ENCODE assay signal across 8 cellular contexts in the genomic region with DNA sequence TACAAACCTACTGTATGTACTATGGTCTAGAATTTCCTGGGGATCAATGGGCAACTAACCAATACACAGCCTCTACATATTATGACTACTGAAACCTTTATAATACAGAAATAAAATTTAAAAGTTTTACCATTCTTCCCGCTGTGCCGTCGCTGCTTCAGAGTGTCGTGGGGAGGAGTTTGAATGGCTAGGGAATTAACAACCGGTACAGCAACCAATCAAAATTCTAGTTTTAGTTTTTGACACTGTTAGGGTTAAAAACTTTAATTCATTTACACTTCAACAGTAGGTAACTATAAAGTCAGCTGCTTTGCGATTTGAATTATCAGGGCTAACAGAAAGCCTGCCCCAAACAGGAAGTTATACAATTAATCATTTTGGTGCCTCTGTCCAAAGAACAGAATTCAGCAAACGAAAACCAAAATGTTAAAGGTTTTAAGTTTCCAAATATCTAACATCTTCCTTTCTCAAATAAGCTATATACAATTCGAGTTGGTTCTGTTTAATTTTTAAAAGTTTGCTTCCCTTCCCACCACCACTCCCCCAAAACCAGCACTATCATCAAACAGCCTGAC. TPM values are rescaled to one million over a fixed set of nuclear protein-coding genes. Genes with fewer than 3 reads are reported as not detected.
A peak's percentile ranks its signal among the peaks of the same experiment; 100 is the strongest.
DNase-seq lines count a peak whose midpoint lies in the region; ATAC-seq and TF ChIP-seq lines count a peak whose summit lies in the region.

No MANE protein-coding gene starts in this region.

- BruUV-seq in A673 (replicated peaks; lab: Mats Ljungman, UMichigan) = TSS peak; percentile 19

- DNase-seq in A673 (ENCODE audit: low spot score) = peak; percentile 15
- DNase-seq in HAP-1 (ENCODE audit: low spot score in 2 of 2) = peak in 1 of 2 experiments; percentile 17
- no peak for DNase-seq in ascending aorta (ENCODE audit: low spot score in 2 of 2)
- no peak for DNase-seq in activated effector memory CD4-positive, alpha-beta T cell treated with Interleukin-2 at 50 U/mL for 16 hours

- H3K27me3 ChIP-seq in A673 (replicated peaks; ENCODE audit: insufficient read depth, low read depth, low read length, poor library complexity) (no peaks in the 10 kb centered on the region), HAP-1 (ENCODE audit: low read depth) (no peaks in the 10 kb centered on the region), ascending aorta (no peaks in the 10 kb centered on the region), liver (ENCODE audit: control insufficient read depth in 4 of 4, insufficient read depth in 4 of 4, low read length in 3 of 4) (no peaks in the 10 kb centered on the region)

- H3K9me3 ChIP-seq in A673 (ENCODE audit: low read depth, low read length, poor library complexity, severe bottlenecking) (no peaks in the 10 kb centered on the region), HAP-1 (no peaks in the 10 kb centered on the region), ascending aorta (no peaks in the 10 kb centered on the region), liver (ENCODE audit: control insufficient read depth in 4 of 4, low read length in 3 of 4) (no peaks in the 10 kb centered on the region)

- TF ChIP-seq RAD21 in liver (IDR thresholded peaks at IDR 0.05) = no peak

- H3K36me3 ChIP-seq in A673 (ENCODE audit: insufficient read depth, low read length, poor library complexity, severe bottlenecking) (peaks cover 57% of the 10 kb centered on the region), HAP-1 (replicated peaks) (peaks cover 66% of the 10 kb centered on the region), ascending aorta (peaks cover 8 to 14% of the 10 kb centered on the region in 2 donors), liver (ENCODE audit: control insufficient read depth in 4 of 4, insufficient read depth in 3 of 4, low read depth in 1 of 4, low read length in 3 of 4) (peaks cover 0 to 8% (median 4%) of the 10 kb centered on the region in 4 donors), urinary bladder (ENCODE audit: insufficient read depth) (no peaks in the 10 kb centered on the region)

- intact Hi-C loops in A673 (cut with micrococcal nuclease; ENCODE audit: unreplicated experiment) (no loop called here), ascending aorta (cut with DNase I) (loop anchor here (5.0 to 10.0 kb wide), 3 partner anchors 899 to 1113 kb away; a partner anchor contains a TSS)

- TF ChIP-seq CTCF in A673 (conservative IDR thresholded peaks at IDR 0.05; ENCODE audit: low read depth, low read length) = no peak
- TF ChIP-seq CTCF in ascending aorta (IDR thresholded peaks at IDR 0.05) = no peak
- TF ChIP-seq CTCF in liver (IDR thresholded peaks at IDR 0.05; ENCODE audit: low read depth, low read length, missing input control) = no peak

- H3K27ac ChIP-seq in A673 (ENCODE audit: low read depth, low read length, poor library complexity, severe bottlenecking) (peak overlapping the region; percentile 99), ascending aorta (peak overlapping the region in 1 of 2 donors; percentile 99), liver (ENCODE audit: low read depth in 1 of 2, low read length in 2 of 2) (no peak overlapping the region), urinary bladder (ENCODE audit: low read depth) (no peak overlapping the region)

- CTCF ChIA-PET in A673 (lab: Charles Lee) = no interaction called here

- 9% methylated on average over 8 of the region's 8 CpGs for WGBS in liver
- 1% methylated on average over 8 of the region's 8 CpGs for WGBS in urinary bladder

- H3K9ac ChIP-seq in liver (ENCODE audit: low read depth in 1 of 2, low read length in 2 of 2) = peak overlapping the region; percentile 81 to 88

- H3K4me1 ChIP-seq in A673 (ENCODE audit: insufficient read depth, low read length, poor library complexity, severe bottlenecking) (peaks cover 15% of the 10 kb centered on the region), HAP-1 (peaks cover 37% of the 10 kb centered on the region), ascending aorta (peaks cover 8 to 35% of the 10 kb centered on the region in 2 donors), liver (ENCODE audit: control insufficient read depth in 4 of 4, insufficient read depth in 4 of 4, low read length in 3 of 4) (peaks cover 7 to 45% (median 43%) of the 10 kb centered on the region in 4 donors), urinary bladder (ENCODE audit: insufficient read depth) (no peaks in the 10 kb centered on the region)

- POLR2A ChIA-PET in A673 (lab: Charles Lee; ENCODE audit: low non-redundant PET) = no interaction called here

- H3K4me3 ChIP-seq in A673 (ENCODE audit: low read depth, low read length, poor library complexity, severe bottlenecking) (peak overlapping the region; percentile 86), HAP-1 (peak overlapping the region; percentile 99), ascending aorta (peak overlapping the region; percentile 89 to 99), liver (ENCODE audit: low read depth in 1 of 3, low read length in 3 of 3) (peak overlapping the region; percentile 81 to 93 (median 91)), urinary bladder (ENCODE audit: low read depth, low read length) (peak overlapping the region; percentile 73)

- no peak for ATAC-seq in GM21515 (IDR thresholded peaks at IDR 0.05; ENCODE audit: unreplicated experiment)
- ATAC-seq in HG02610 (IDR thresholded peaks at IDR 0.05; ENCODE audit: unreplicated experiment) = no peak

- in situ Hi-C loops in HAP-1 (cut with MboI; ENCODE audit: low sequenced_read_pairs) = no loop called here

TF ChIP-seq in liver, 16 proteins besides CTCF, POLR2A, EP300 and RAD21:
- TF ChIP-seq GABPA (IDR thresholded peaks at IDR 0.05 in 1 of 2, conservative IDR thresholded peaks at IDR 0.05 in 1 of 2) = no peak
- TF ChIP-seq, protein P1, sequence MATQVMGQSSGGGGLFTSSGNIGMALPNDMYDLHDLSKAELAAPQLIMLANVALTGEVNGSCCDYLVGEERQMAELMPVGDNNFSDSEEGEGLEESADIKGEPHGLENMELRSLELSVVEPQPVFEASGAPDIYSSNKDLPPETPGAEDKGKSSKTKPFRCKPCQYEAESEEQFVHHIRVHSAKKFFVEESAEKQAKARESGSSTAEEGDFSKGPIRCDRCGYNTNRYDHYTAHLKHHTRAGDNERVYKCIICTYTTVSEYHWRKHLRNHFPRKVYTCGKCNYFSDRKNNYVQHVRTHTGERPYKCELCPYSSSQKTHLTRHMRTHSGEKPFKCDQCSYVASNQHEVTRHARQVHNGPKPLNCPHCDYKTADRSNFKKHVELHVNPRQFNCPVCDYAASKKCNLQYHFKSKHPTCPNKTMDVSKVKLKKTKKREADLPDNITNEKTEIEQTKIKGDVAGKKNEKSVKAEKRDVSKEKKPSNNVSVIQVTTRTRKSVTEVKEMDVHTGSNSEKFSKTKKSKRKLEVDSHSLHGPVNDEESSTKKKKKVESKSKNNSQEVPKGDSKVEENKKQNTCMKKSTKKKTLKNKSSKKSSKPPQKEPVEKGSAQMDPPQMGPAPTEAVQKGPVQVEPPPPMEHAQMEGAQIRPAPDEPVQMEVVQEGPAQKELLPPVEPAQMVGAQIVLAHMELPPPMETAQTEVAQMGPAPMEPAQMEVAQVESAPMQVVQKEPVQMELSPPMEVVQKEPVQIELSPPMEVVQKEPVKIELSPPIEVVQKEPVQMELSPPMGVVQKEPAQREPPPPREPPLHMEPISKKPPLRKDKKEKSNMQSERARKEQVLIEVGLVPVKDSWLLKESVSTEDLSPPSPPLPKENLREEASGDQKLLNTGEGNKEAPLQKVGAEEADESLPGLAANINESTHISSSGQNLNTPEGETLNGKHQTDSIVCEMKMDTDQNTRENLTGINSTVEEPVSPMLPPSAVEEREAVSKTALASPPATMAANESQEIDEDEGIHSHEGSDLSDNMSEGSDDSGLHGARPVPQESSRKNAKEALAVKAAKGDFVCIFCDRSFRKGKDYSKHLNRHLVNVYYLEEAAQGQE (IDR thresholded peaks at IDR 0.05) = peak; percentile 20

RNA-seq across cellular contexts. Expression of a gene that starts 2.3 kb away (rescaled TPM):
- total RNA-seq in A673 (2021) = 313 and 316 TPM in 2 replicates
- 102 TPM for total RNA-seq in ascending aorta
- 10 to 100 TPM; 39.7 to 53.9 TPM for total RNA-seq in liver
- polyA plus RNA-seq in liver = 10 to 100 TPM; 29.9 to 52.7 TPM
- total RNA-seq in urinary bladder = 93.1 TPM
- polyA plus RNA-seq in urinary bladder = 171 TPM

RNA-seq across cellular contexts. Expression of a gene that starts 58.8 kb away (rescaled TPM):
- total RNA-seq in A673 (2021) (317 and 320 TPM in 2 replicates), ascending aorta (73.9 TPM), liver (10 to 100 TPM; 57.4 to 57.9 TPM), urinary bladder (195 TPM)
- polyA plus RNA-seq in liver (10 to 100 TPM; 53.1 to 57.9 TPM), urinary bladder (251 TPM)

RNA-seq across cellular contexts. Expression of a gene that starts 58.9 kb away (rescaled TPM):
- total RNA-seq in A673 (2021) = 27.3 and 29.3 TPM in 2 replicates
- 5.4 TPM for total RNA-seq in ascending aorta
- 10 to 100 TPM; 13.1 to 20.0 TPM for total RNA-seq in liver
- polyA plus RNA-seq in liver = 10 to 100 TPM; 12.1 to 12.4 TPM
- total RNA-seq in urinary bladder = 35.7 TPM
- polyA plus RNA-seq in urinary bladder = 33.1 TPM
